ENCODE assay signal across 8 cellular contexts in genomic region chr19:1094978-1095701, GRCh38. TPM values are rescaled to one million over a fixed set of nuclear protein-coding genes. Genes with fewer than 3 reads are reported as not detected.
DNase-seq lines count a peak whose midpoint lies in the region; ATAC-seq and TF ChIP-seq lines count a peak whose summit lies in the region.

POLR2E (minus strand) TSS chr19:1095375; CDS start chr19:1095315, 60 bp downstream.

- ATAC-seq in HG03442 (IDR thresholded peaks at IDR 0.05; ENCODE audit: unreplicated experiment): peak; percentile 83
- ATAC-seq in left colon: peak; percentile 91

- intact Hi-C loops in activated CD4-positive, alpha-beta T cell treated with anti-CD3 and anti-CD28 coated beads, Interleukin-2, amount 10 ng/mL, durations not matched to agents 24 days and 14 days (cut with micrococcal nuclease): loop anchor here (1.0 to 2.0 kb wide), 3 partner anchors 8 to 146 kb away; partner anchors contain the start of genes ATP5F1D and GPX4
- intact Hi-C loops in left colon (cut with DNase I, micrococcal nuclease): no loop called here

- peak within 1 kb of the TSS; percentile 93 for H3K27ac Mint-ChIP-seq in activated CD4-positive, alpha-beta T cell treated with anti-CD3 and anti-CD28 coated beads, Interleukin-2, amount 10 ng/mL, durations not matched to agents 24 days and 14 days

- no peak for TF ChIP-seq CTCF in coronary artery (IDR thresholded peaks at IDR 0.05)

- H3K4me3 ChIP-seq in coronary artery: peak within 1 kb of the TSS; percentile 100

- H3K27ac ChIP-seq in coronary artery: peak within 1 kb of the TSS; percentile 41 to 87

- DNase-seq in Ammon's horn (ENCODE audit: low spot score) (peak; percentile 100), NCI-H524 treated with DMSO at 0.1 percent for 48 hours (lab: John Stamatoyannopoulos, UW) (peak; percentile 85), coronary artery (ENCODE audit: low spot score) (peak; percentile 98), left colon (peak; percentile 98 to 99)
- peak; percentile 100 for DNase-seq in activated CD4-positive, alpha-beta T cell treated with anti-CD3 and anti-CD28 coated beads, Interleukin-2, amount 10 ng/mL, durations not matched to agents 24 days and 14 days
- peak; percentile 98 for DNase-seq in stimulated activated CD4-positive, alpha-beta T cell treated with anti-CD3 and anti-CD28 coated beads, Interleukin-1b, Interleukin-23, amount 100 ng/mL, for 48 hours

- peak; percentile 81 for TF ChIP-seq POLR2A in GM19193 (IDR thresholded peaks at IDR 0.05; ENCODE audit: extremely low read depth, insufficient read depth, insufficient read length)

- peaks cover 29% of the 10 kb centered on the region for H3K36me3 Mint-ChIP-seq in activated CD4-positive, alpha-beta T cell treated with anti-CD3 and anti-CD28 coated beads, Interleukin-2, amount 10 ng/mL, durations not matched to agents 24 days and 14 days (ENCODE audit: low read depth)

- H3K9me3 Mint-ChIP-seq in activated CD4-positive, alpha-beta T cell treated with anti-CD3 and anti-CD28 coated beads, Interleukin-2, amount 10 ng/mL, durations not matched to agents 24 days and 14 days: peaks cover 3% of the 10 kb centered on the region

- H3K4me3 Mint-ChIP-seq in activated CD4-positive, alpha-beta T cell treated with anti-CD3 and anti-CD28 coated beads, Interleukin-2, amount 10 ng/mL, durations not matched to agents 24 days and 14 days: peak within 1 kb of the TSS; percentile 95

- peaks cover 37% of the 10 kb centered on the region for H3K4me1 Mint-ChIP-seq in activated CD4-positive, alpha-beta T cell treated with anti-CD3 and anti-CD28 coated beads, Interleukin-2, amount 10 ng/mL, durations not matched to agents 24 days and 14 days

- H3K27me3 Mint-ChIP-seq in activated CD4-positive, alpha-beta T cell treated with anti-CD3 and anti-CD28 coated beads, Interleukin-2, amount 10 ng/mL, durations not matched to agents 24 days and 14 days: no peaks in the 10 kb centered on the region

RNA-seq across cellular contexts. Expression of gene POLR2E, which starts in this region (rescaled TPM):
- 273 and 274 TPM in 2 replicates for total RNA-seq in activated CD4-positive, alpha-beta T cell treated with anti-CD3 and anti-CD28 coated beads, Interleukin-2, amount 10 ng/mL, durations not matched to agents 24 days and 14 days
- 100 to 1,000 TPM; 116 to 141 TPM for total RNA-seq in left colon

Comparison
In these comparisons a context has a peak if more than half of its experiments do, and no peak if none do; other contexts are left out.
1. Peak in every context shown above with its lines: DNase-seq, ATAC-seq, H3K4me3 ChIP-seq and H3K27ac ChIP-seq.